ENCODE assay signal across 28 cellular contexts in the genomic region with DNA sequence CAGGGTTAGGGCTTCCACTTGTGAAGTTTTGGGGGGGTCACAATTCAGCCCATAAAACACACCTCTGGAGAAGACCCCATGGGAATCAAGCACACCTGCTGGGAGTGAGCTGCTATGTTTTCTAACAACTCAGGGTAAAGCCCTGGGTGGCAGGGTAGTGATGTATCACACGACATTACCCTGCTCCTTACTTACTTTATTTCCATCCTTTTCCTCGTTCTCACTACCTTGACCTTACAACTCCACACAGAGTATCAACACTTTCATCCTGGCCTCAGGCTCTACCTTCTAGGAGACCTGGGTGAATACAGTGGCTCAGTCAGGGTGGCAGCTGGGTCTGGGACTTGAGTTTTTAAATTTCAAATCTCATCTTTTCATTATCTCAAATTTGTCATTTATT.
"Had no signal": no experiment of that assay in that cellular context is flagged by ENCODE, and none has a peak within 500 bp of the region (broad histone marks: within the 10 kb centered on the region; RNA-seq: fewer than 3 reads in every experiment).

No MANE protein-coding gene starts in this region.

- H3K9me3 ChIP-seq: stomach, suprapubic skin, testis, thoracic aorta, thyroid gland, tibial artery, transverse colon, upper lobe of left lung, upper lobe of right lung, uterus, vagina had no signal

- H3K4me3 ChIP-seq: stomach, suprapubic skin, testis, thoracic aorta, thyroid gland, tibial artery, tibial nerve, transverse colon, upper lobe of left lung, upper lobe of right lung, uterus, vagina had no signal

- H3K4me1 ChIP-seq: stomach, suprapubic skin, testis, thyroid gland, tibial artery, tibial nerve, transverse colon, upper lobe of left lung, upper lobe of right lung, uterus, vagina had no signal

- H3K27me3 ChIP-seq: stomach, suprapubic skin, testis, thyroid gland, tibial artery, tibial nerve, transverse colon, upper lobe of left lung, upper lobe of right lung, uterus, vagina had no signal

- ATAC-seq: stimulated activated effector memory CD8-positive, alpha-beta T cell treated with anti-CD3 and anti-CD28 coated beads, Interleukin-12 subunit alpha, Interleukin-12 subunit beta, amount 100 ng/mL, for 72 hours; stimulated activated memory B cell treated with anti-CD40 and anti-IgM and Interleukin-4, amounts not matched to agents 10 μg/mL and 1 μg/mL and 100 μg/mL, for 72 hours; stimulated activated naive B cell treated with anti-CD40 and anti-IgM and Interleukin-4, amounts not matched to agents 10 μg/mL and 1 μg/mL and 100 μg/mL, for 72 hours; stimulated activated naive CD8-positive, alpha-beta T cell treated with anti-CD3 and anti-CD28 coated beads, Interleukin-15, amount 100 ng/mL, for 72 hours; stimulated activated naive CD8-positive, alpha-beta T cell treated with anti-CD3 and anti-CD28 coated beads, Interleukin-15, Interleukin-2, amounts not matched to agents 100 U/mL and 50 U/mL, for 24 hours; upper lobe of right lung had no signal

- H3K27me3 Mint-ChIP-seq: stimulated activated memory B cell treated with anti-CD40 and anti-IgM and Interleukin-4, amounts not matched to agents 10 μg/mL and 1 μg/mL and 100 μg/mL, for 72 hours; stimulated activated naive CD8-positive, alpha-beta T cell treated with anti-CD3 and anti-CD28 coated beads, Interleukin-15, amount 100 ng/mL, for 72 hours; stimulated activated naive CD8-positive, alpha-beta T cell treated with anti-CD3 and anti-CD28 coated beads, Interleukin-15, Interleukin-2, amounts not matched to agents 100 ng/mL and 50 ng/mL, for 24 hours; type B pancreatic cell had no signal

- H3K9me3 Mint-ChIP-seq: stimulated activated naive B cell treated with anti-CD40 and anti-IgM and Interleukin-4, amounts not matched to agents 10 μg/mL and 1 μg/mL and 100 μg/mL, for 72 hours; stimulated activated naive CD8-positive, alpha-beta T cell treated with anti-CD3 and anti-CD28 coated beads, Interleukin-15, amount 100 ng/mL, for 72 hours; stimulated activated naive CD8-positive, alpha-beta T cell treated with anti-CD3 and anti-CD28 coated beads, Interleukin-15, Interleukin-2, amounts not matched to agents 100 ng/mL and 50 ng/mL, for 24 hours; type B pancreatic cell had no signal

- DNase-seq: stimulated activated CD4-positive, alpha-beta T cell treated with anti-CD3 and anti-CD28 coated beads, Interleukin-2, amount 100 ng/mL, for 48 hours; stimulated activated CD4-positive, alpha-beta T cell treated with anti-CD3 and anti-CD28 coated beads, Interleukin-4, amount 100 ng/mL, for 1 hour; stimulated activated CD4-positive, alpha-beta T cell treated with anti-CD3 and anti-CD28 coated beads, Interleukin-4, amount 100 ng/mL, for 24 hours; stimulated activated CD4-positive, alpha-beta T cell treated with anti-CD3 and anti-CD28 coated beads, Interleukin-4, amount 100 ng/mL, for 4 hours; stimulated activated CD8-positive, alpha-beta memory T cell treated with anti-CD3 and anti-CD28 coated beads, Interleukin-4, amount 100 ng/mL, for 48 hours; stimulated activated naive B cell treated with anti-CD40 and anti-IgM and Interleukin-4, amounts not matched to agents 10 μg/mL and 1 μg/mL and 100 μg/mL, for 72 hours; stimulated activated naive CD4-positive, alpha-beta T cell; stimulated activated naive CD4-positive, alpha-beta T cell treated with Interleukin-2 at 50 U/mL for 16 hours; stimulated activated naive CD8-positive, alpha-beta T cell treated with anti-CD3 and anti-CD28 coated beads, Interleukin-15, amount 100 ng/mL, for 72 hours; stimulated activated naive CD8-positive, alpha-beta T cell treated with anti-CD3 and anti-CD28 coated beads, Interleukin-15, Interleukin-2, amounts not matched to agents 100 U/mL and 50 U/mL, for 24 hours; stomach; substantia nigra; testis; thyroid gland; tibial artery; transverse colon; trophoblast cell; upper lobe of left lung; upper lobe of right lung; uterus had no signal

- H3K4me1 Mint-ChIP-seq: stimulated activated effector memory CD8-positive, alpha-beta T cell treated with anti-CD3 and anti-CD28 coated beads, Interleukin-12 subunit alpha, Interleukin-12 subunit beta, amount 100 ng/mL, for 72 hours; stimulated activated memory B cell treated with anti-CD40 and anti-IgM and Interleukin-4, amounts not matched to agents 10 μg/mL and 1 μg/mL and 100 μg/mL, for 72 hours; stimulated activated naive B cell treated with anti-CD40 and anti-IgM and Interleukin-4, amounts not matched to agents 10 μg/mL and 1 μg/mL and 100 μg/mL, for 72 hours; stimulated activated naive CD8-positive, alpha-beta T cell treated with anti-CD3 and anti-CD28 coated beads, Interleukin-15, amount 100 ng/mL, for 72 hours had no signal

- H3K27ac ChIP-seq: stomach, suprapubic skin, testis, thoracic aorta, thyroid gland, tibial artery, tibial nerve, transverse colon, upper lobe of left lung, upper lobe of right lung, uterus, vagina had no signal

- H3K36me3 ChIP-seq: stomach, suprapubic skin, thoracic aorta, thyroid gland, tibial artery, tibial nerve, transverse colon, upper lobe of left lung, upper lobe of right lung, uterus, vagina had no signal

- H3K4me3 Mint-ChIP-seq: stimulated activated effector memory CD8-positive, alpha-beta T cell treated with anti-CD3 and anti-CD28 coated beads, Interleukin-12 subunit alpha, Interleukin-12 subunit beta, amount 100 ng/mL, for 72 hours; stimulated activated memory B cell treated with anti-CD40 and anti-IgM and Interleukin-4, amounts not matched to agents 10 μg/mL and 1 μg/mL and 100 μg/mL, for 72 hours; stimulated activated naive B cell treated with anti-CD40 and anti-IgM and Interleukin-4, amounts not matched to agents 10 μg/mL and 1 μg/mL and 100 μg/mL, for 72 hours; stimulated activated naive CD8-positive, alpha-beta T cell treated with anti-CD3 and anti-CD28 coated beads, Interleukin-15, amount 100 ng/mL, for 72 hours; stimulated activated naive CD8-positive, alpha-beta T cell treated with anti-CD3 and anti-CD28 coated beads, Interleukin-15, Interleukin-2, amounts not matched to agents 100 ng/mL and 50 ng/mL, for 24 hours; type B pancreatic cell had no signal

- H3K27ac Mint-ChIP-seq: stimulated activated effector memory CD8-positive, alpha-beta T cell treated with anti-CD3 and anti-CD28 coated beads, Interleukin-12 subunit alpha, Interleukin-12 subunit beta, amount 100 ng/mL, for 72 hours; stimulated activated memory B cell treated with anti-CD40 and anti-IgM and Interleukin-4, amounts not matched to agents 10 μg/mL and 1 μg/mL and 100 μg/mL, for 72 hours; stimulated activated naive B cell treated with anti-CD40 and anti-IgM and Interleukin-4, amounts not matched to agents 10 μg/mL and 1 μg/mL and 100 μg/mL, for 72 hours; stimulated activated naive CD8-positive, alpha-beta T cell treated with anti-CD3 and anti-CD28 coated beads, Interleukin-15, amount 100 ng/mL, for 72 hours; stimulated activated naive CD8-positive, alpha-beta T cell treated with anti-CD3 and anti-CD28 coated beads, Interleukin-15, Interleukin-2, amounts not matched to agents 100 ng/mL and 50 ng/mL, for 24 hours; type B pancreatic cell had no signal

- H3K36me3 Mint-ChIP-seq: stimulated activated effector memory CD8-positive, alpha-beta T cell treated with anti-CD3 and anti-CD28 coated beads, Interleukin-12 subunit alpha, Interleukin-12 subunit beta, amount 100 ng/mL, for 72 hours; stimulated activated memory B cell treated with anti-CD40 and anti-IgM and Interleukin-4, amounts not matched to agents 10 μg/mL and 1 μg/mL and 100 μg/mL, for 72 hours; stimulated activated naive B cell treated with anti-CD40 and anti-IgM and Interleukin-4, amounts not matched to agents 10 μg/mL and 1 μg/mL and 100 μg/mL, for 72 hours; type B pancreatic cell had no signal
